In the genomic region with DNA sequence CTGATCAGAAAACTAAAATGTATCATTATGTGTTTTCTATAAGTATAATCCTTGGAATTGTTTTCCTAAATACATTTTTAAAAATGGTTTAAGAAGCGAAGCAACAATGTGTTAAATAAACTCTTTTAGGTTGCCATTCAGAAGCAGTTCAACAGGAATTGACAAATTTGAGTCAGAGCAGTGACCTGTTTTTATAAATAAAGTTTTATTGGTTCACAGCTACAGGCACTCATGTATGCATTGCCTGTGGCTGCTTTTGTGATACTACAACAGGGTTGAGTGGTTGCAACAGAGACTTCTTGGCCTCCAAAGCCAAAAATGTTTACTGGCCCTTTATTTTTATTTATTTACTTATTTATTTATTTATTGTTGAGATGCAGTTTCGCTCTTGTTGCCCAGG, we compare ENCODE assay signal across 21 cellular contexts.
"Had no signal": no experiment of that assay in that cellular context is flagged by ENCODE, and none has a peak within 500 bp of the region (broad histone marks: within the 10 kb centered on the region; RNA-seq: fewer than 3 reads in every experiment).

No MANE protein-coding gene starts in this region.

- ATAC-seq: Panc1, PC-3, Right ventricle myocardium inferior, SK-N-SH treated with all-trans-retinoic acid at 6 μM for 48 hours had no signal

- H3K9me3 ChIP-seq: MG63, SJCRH30 had no signal

- H3K4me1 ChIP-seq: SJCRH30 had no signal

- DNase-seq: Karpas-422; KG1; MG63; NCI-H1092; NCI-H1417 treated with DMSO at 0.1 percent for 48 hours; NCI-H1694; NCI-H187 treated with DMSO at 0.1 percent for 48 hours; NCI-H2029 treated with DMSO at 0.1 percent for 48 hours; NCI-H2227 treated with DMSO at 0.1 percent for 48 hours; NCI-H510A; NCI-H524 treated with DMSO at 0.1 percent for 48 hours; NCI-H774; NK-92 treated with Interleukin-12 subunit alpha and Interleukin-12 subunit beta, amount 100 ng/mL, for 24 hours; PC-3; SHP77 treated with DMSO at 0.1 percent for 48 hours; SJCRH30; T-helper 1 cell had no signal

- H3K27ac ChIP-seq: RWPE1, SJCRH30 had no signal

- H3K27me3 ChIP-seq: MG63, SJCRH30 had no signal

- H3K36me3 ChIP-seq: MG63, SJCRH30 had no signal

- H3K4me3 ChIP-seq: MG63, SJCRH30 had no signal
